ENCODE assay signal across 8 cellular contexts in genomic region chr2:224957540-224958465, GRCh38.
DNase-seq lines count a peak whose midpoint lies in the region; ATAC-seq and TF ChIP-seq lines count a peak whose summit lies in the region.

No MANE protein-coding gene starts in this region.

- peak overlapping the region in 1 of 10 donors; percentile 69 for H3K27ac ChIP-seq in heart right ventricle

- peak overlapping the region; percentile 72 for H3K27ac Mint-ChIP-seq in activated naive CD8-positive, alpha-beta T cell treated with anti-CD3 and anti-CD28 coated beads for 36 hours
- H3K27ac Mint-ChIP-seq in WTC11, result no peak overlapping the region

- H3K4me3 ChIP-seq in heart right ventricle, result no peak overlapping the region

- H3K27me3 ChIP-seq in heart right ventricle, result no peaks in the 10 kb centered on the region

- H3K9me3 ChIP-seq in heart right ventricle, result no peaks in the 10 kb centered on the region

- ATAC-seq in Right ventricle myocardium superior (ENCODE audit: poor library complexity) (peak; percentile 22), left cardiac atrium (no peak), HG03025 (IDR thresholded peaks at IDR 0.05; ENCODE audit: low FRiP score, unreplicated experiment) (peak; percentile 87), heart right ventricle (no peak), WTC11 (no peak)

- intact Hi-C loops in Right ventricle myocardium superior (cut with DNase I) (no loop called here), left cardiac atrium (cut with DNase I) (no loop called here), heart right ventricle (cut with DNase I) (no loop called here)

- DNase-seq in Right ventricle myocardium superior (no peak), left cardiac atrium (no peak), NCI-H146 treated with DMSO at 0.1 percent for 48 hours (lab: John Stamatoyannopoulos, UW; ENCODE audit: unreplicated experiment) (no peak), heart right ventricle (no peak), DMS153 (lab: John Stamatoyannopoulos, UW) (no peak), WTC11 (ENCODE audit: low spot score) (no peak)
- no peak for DNase-seq in activated naive CD8-positive, alpha-beta T cell treated with anti-CD3 and anti-CD28 coated beads for 36 hours

- CTCF ChIA-PET in WTC11 (lab: Charles Lee), result no interaction called here

- peaks cover 7% of the 10 kb centered on the region for H3K9me3 Mint-ChIP-seq in activated naive CD8-positive, alpha-beta T cell treated with anti-CD3 and anti-CD28 coated beads for 36 hours
- peaks cover 4% of the 10 kb centered on the region for H3K9me3 Mint-ChIP-seq in WTC11

- POLR2A ChIA-PET in WTC11 (lab: Charles Lee), result no interaction called here

- no peak for TF ChIP-seq CTCF in heart right ventricle (IDR thresholded peaks at IDR 0.05)
- no peak for TF ChIP-seq CTCF in WTC11 (IDR thresholded peaks at IDR 0.05)

- H3K36me3 ChIP-seq in heart right ventricle, result no peaks in the 10 kb centered on the region

- peak overlapping the region; percentile 10 for H3K4me3 Mint-ChIP-seq in activated naive CD8-positive, alpha-beta T cell treated with anti-CD3 and anti-CD28 coated beads for 36 hours
- H3K4me3 Mint-ChIP-seq in WTC11, result no peak overlapping the region

- 77% methylated on average over 8 of the region's 8 CpGs for WGBS in heart right ventricle, 2 donors

- peaks cover 64% of the 10 kb centered on the region for H3K36me3 Mint-ChIP-seq in activated naive CD8-positive, alpha-beta T cell treated with anti-CD3 and anti-CD28 coated beads for 36 hours
- no peaks in the 10 kb centered on the region; the same call in 1 of the 2 replicates for H3K36me3 Mint-ChIP-seq in WTC11

- H3K4me1 ChIP-seq in heart right ventricle, result peaks cover 0 to 41% (median 0%) of the 10 kb centered on the region in 9 donors

- peaks cover 80% of the 10 kb centered on the region for H3K4me1 Mint-ChIP-seq in activated naive CD8-positive, alpha-beta T cell treated with anti-CD3 and anti-CD28 coated beads for 36 hours
- H3K4me1 Mint-ChIP-seq in WTC11, result peaks cover 10% of the 10 kb centered on the region

- no peaks in the 10 kb centered on the region for H3K27me3 Mint-ChIP-seq in activated naive CD8-positive, alpha-beta T cell treated with anti-CD3 and anti-CD28 coated beads for 36 hours
- no peaks in the 10 kb centered on the region for H3K27me3 Mint-ChIP-seq in WTC11 (ENCODE audit: low read depth)

TF ChIP-seq in WTC11, 78 proteins besides CTCF, POLR2A, EP300 and RAD21:
- TF ChIP-seq E2F5 (CRISPR knock-in tag; IDR thresholded peaks at IDR 0.05) (no peak), CBFB (CRISPR knock-in tag; IDR thresholded peaks at IDR 0.05; ENCODE audit: low read depth) (no peak), TEAD4 (CRISPR knock-in tag; IDR thresholded peaks at IDR 0.05) (no peak), AR (CRISPR knock-in tag; IDR thresholded peaks at IDR 0.05) (no peak), CREB1 (CRISPR knock-in tag; IDR thresholded peaks at IDR 0.05) (no peak), NR2C2 (CRISPR knock-in tag; IDR thresholded peaks at IDR 0.05) (no peak), SP1 (CRISPR knock-in tag; conservative IDR thresholded peaks at IDR 0.05) (no peak), IRF2 (CRISPR knock-in tag; IDR thresholded peaks at IDR 0.05; ENCODE audit: borderline replicate concordance, low read depth) (no peak), ZNF532 (CRISPR knock-in tag; IDR thresholded peaks at IDR 0.05; ENCODE audit: borderline replicate concordance) (no peak), ATF3 (CRISPR knock-in tag; conservative IDR thresholded peaks at IDR 0.05) (no peak), ZBTB43 (CRISPR knock-in tag; IDR thresholded peaks at IDR 0.05) (no peak), EMX1 (CRISPR knock-in tag; IDR thresholded peaks at IDR 0.05) (no peak), CREM (CRISPR knock-in tag; IDR thresholded peaks at IDR 0.05) (no peak), USF2 (CRISPR knock-in tag; IDR thresholded peaks at IDR 0.05) (no peak)

Comparison
In these comparisons a context has a peak if more than half of its experiments do, and no peak if none do; other contexts are left out.
1. ATAC-seq: peak in Right ventricle myocardium superior (single experiment) and HG03025 (single experiment); none in left cardiac atrium (0 of 2), heart right ventricle (0 of 8) and WTC11 (single experiment).